Comparison of ENCODE assay signal across 8 cellular contexts in genomic region chr5:177312649-177313181, GRCh38. TPM values are rescaled to one million over a fixed set of nuclear protein-coding genes. Genes with fewer than 3 reads are reported as not detected.
DNase-seq lines count a peak whose midpoint lies in the region; ATAC-seq and TF ChIP-seq lines count a peak whose summit lies in the region.

No MANE protein-coding gene starts in this region.

- TF ChIP-seq POLR2A in erythroblast (IDR thresholded peaks at IDR 0.05; ENCODE audit: low read length), result peak; percentile 77

- peak; percentile 21 for ATAC-seq in GM19035 (IDR thresholded peaks at IDR 0.05; ENCODE audit: unreplicated experiment)
- ATAC-seq in HG03175 (IDR thresholded peaks at IDR 0.05; ENCODE audit: unreplicated experiment), result peak; percentile 20

- no peaks in the 10 kb centered on the region for H3K9me3 ChIP-seq in SJCRH30 (replicated peaks)

- peak overlapping the region; percentile 93 for H3K27ac ChIP-seq in SJCRH30

- no peaks in the 10 kb centered on the region for H3K27me3 ChIP-seq in SJCRH30

- peaks cover 9% of the 10 kb centered on the region; the same call in 1 of the 2 replicates for H3K36me3 ChIP-seq in SJCRH30

- peak; percentile 14 for DNase-seq in NCI-H1105 treated with DMSO at 0.1 percent for 48 hours (lab: John Stamatoyannopoulos, UW)
- no peak for DNase-seq in NCI-H1105 (lab: John Stamatoyannopoulos, UW)
- DNase-seq in SJCRH30, result peak in 1 of 2 experiments; percentile 59
- peak; percentile 81 to 87 for DNase-seq in erythroblast (lab: John Stamatoyannopoulos, UW)
- peak; percentile 23 for DNase-seq in renal cortical epithelial cell (ENCODE audit: low read depth)
- DNase-seq in COR-L47 (lab: John Stamatoyannopoulos, UW), result no peak

- peaks cover 11% of the 10 kb centered on the region for H3K4me1 ChIP-seq in SJCRH30

- H3K4me3 ChIP-seq in SJCRH30, result peak overlapping the region; percentile 98

RNA-seq across cellular contexts. Expression of gene MXD3, which starts 1.0 kb away (rescaled TPM):
- 36.6 and 37.6 TPM in 2 replicates for total RNA-seq in SJCRH30 (2014; rRNA removed; shearing (Covaris generic))
- total RNA-seq in renal cortical epithelial cell, result 1.4 and 3.6 TPM in 2 replicates

RNA-seq across cellular contexts. Expression of gene PRELID1, which starts 9.1 kb away (rescaled TPM):
- 226 and 259 TPM in 2 replicates for total RNA-seq in SJCRH30 (2014; rRNA removed; shearing (Covaris generic))
- total RNA-seq in renal cortical epithelial cell, result 52.0 and 115 TPM in 2 replicates

RNA-seq across cellular contexts. Expression of gene RAB24, which starts 9.2 kb away (rescaled TPM):
- 24.1 and 25.4 TPM in 2 replicates for total RNA-seq in SJCRH30 (2014; rRNA removed; shearing (Covaris generic))
- total RNA-seq in renal cortical epithelial cell, result 13.5 and 23.0 TPM in 2 replicates

RNA-seq across cellular contexts. Expression of gene LMAN2, which starts 38.8 kb away (rescaled TPM):
- total RNA-seq in SJCRH30 (2014; rRNA removed; shearing (Covaris generic)), result 144 and 156 TPM in 2 replicates
- total RNA-seq in renal cortical epithelial cell, result 242 and 337 TPM in 2 replicates

RNA-seq across cellular contexts. Expression of gene RGS14, which starts 45.0 kb away (rescaled TPM):
- 4.0 and 4.8 TPM in 2 replicates for total RNA-seq in SJCRH30 (2014; rRNA removed; shearing (Covaris generic))
- 11.1 and 30.2 TPM in 2 replicates for total RNA-seq in renal cortical epithelial cell

Comparison
In these comparisons a context has a peak if more than half of its experiments do, and no peak if none do; other contexts are left out.
1. DNase-seq: peak in NCI-H1105 treated with DMSO at 0.1 percent for 48 hours (single experiment), erythroblast (2 of 2) and renal cortical epithelial cell (single experiment); none in NCI-H1105 (single experiment) and COR-L47 (single experiment).